In genomic region chr17:2705263-2705662, GRCh38 we compare ENCODE assay signal across 1 cellular context.
TF ChIP-seq lines count a peak whose summit lies in the region.

No MANE protein-coding gene starts in this region.

TF ChIP-seq in GM12878, 131 proteins besides CTCF, POLR2A, EP300 and RAD21:
- TF ChIP-seq KAT2A (conservative IDR thresholded peaks at IDR 0.05; ENCODE audit: control insufficient read depth, low read depth, low read length) (no peak), NR2C1 (IDR thresholded peaks at IDR 0.05) (no peak), MEF2A (IDR thresholded peaks at IDR 0.05; ENCODE audit: insufficient read depth, low read depth, low read length) (no peak), HCFC1 (IDR thresholded peaks at IDR 0.05; ENCODE audit: low read length) (no peak), SRF (IDR thresholded peaks at IDR 0.05; ENCODE audit: low read depth in 2 of 2, low read length in 2 of 2) (no peak), ZNF622 (IDR thresholded peaks at IDR 0.05) (no peak), SP1 (IDR thresholded peaks at IDR 0.05; ENCODE audit: low read depth, low read length) (no peak), NR2F1 (conservative IDR thresholded peaks at IDR 0.05) (no peak), IRF5 (IDR thresholded peaks at IDR 0.05; ENCODE audit: borderline replicate concordance) (no peak), HSF1 (IDR thresholded peaks at IDR 0.05; ENCODE audit: low read depth, low read length) (no peak), ZNF274 (IDR thresholded peaks at IDR 0.05; ENCODE audit: insufficient read depth, insufficient read length) (no peak), BCL11A (IDR thresholded peaks at IDR 0.05; ENCODE audit: low read depth, low read length) (no peak), IRF4 (IDR thresholded peaks at IDR 0.05; ENCODE audit: low read depth, low read length) (no peak), TAF1 (IDR thresholded peaks at IDR 0.05; ENCODE audit: borderline replicate concordance, low read depth, low read length) (no peak)
